ENCODE assay signal across 25 cellular contexts in genomic region chr20:30593572-30593971, GRCh38.
"Had no signal": no experiment of that assay in that cellular context is flagged by ENCODE, and none has a peak within 500 bp of the region (broad histone marks: within the 10 kb centered on the region; RNA-seq: fewer than 3 reads in every experiment).

No MANE protein-coding gene starts in this region.

- H3K27me3 ChIP-seq: MG63 had no signal

- H3K9ac ChIP-seq: KMS-11 had no signal

- H3K36me3 ChIP-seq: cardiac muscle cell, MG63 had no signal

- H3K4me2 ChIP-seq: KMS-11 had no signal

- DNase-seq: activated CD4-positive, alpha-beta memory T cell treated with anti-CD3 and anti-CD28 coated beads, Interleukin-2, amount 10 ng/mL, durations not matched to agents 7 days and 5 days; activated CD4-positive, alpha-beta T cell treated with anti-CD3 and anti-CD28 coated beads for 36 hours; activated CD4-positive, alpha-beta T cell treated with anti-CD3 and anti-CD28 coated beads, Interleukin-2, amount 50 U/mL, for 1 hour; activated gamma-delta T cell; activated naive CD4-positive, alpha-beta T cell treated with anti-CD3 and anti-CD28 coated beads for 36 hours; activated T-cell treated with anti-CD3 and anti-CD28 coated beads for 4 hours; activated T-cell treated with anti-CD3 and anti-CD28 coated beads, Interleukin-2, amount 50 U/mL, for 48 hours; amygdala; MG63; MV-4-11; NCI-H1092 treated with DMSO at 0.1 percent for 48 hours; NCI-H1436 treated with DMSO at 0.1 percent for 48 hours; NCI-H187; NCI-H2171; NCI-H345; NCI-H510A; PC-3; SHP77 treated with DMSO at 0.1 percent for 48 hours; T-cell had no signal

- H3K4me3 ChIP-seq: cardiac muscle cell, MG63 had no signal

- H3K9me3 ChIP-seq: MG63 had no signal

- FAIRE-seq: astrocyte, RCC 7860 had no signal

- ATAC-seq: activated CD4-positive, alpha-beta T cell treated with anti-CD3 and anti-CD28 coated beads for 36 hours; activated T-helper 17 cell treated with anti-CD3 and anti-CD28 coated beads, Interleukin-2, amount 50 U/mL, for 72 hours; PC-3; T-cell had no signal

- H3K27ac ChIP-seq: cardiac muscle cell, KMS-11, VCaP had no signal
